9 cellular contexts compared by ENCODE assay signal in the genomic region with DNA sequence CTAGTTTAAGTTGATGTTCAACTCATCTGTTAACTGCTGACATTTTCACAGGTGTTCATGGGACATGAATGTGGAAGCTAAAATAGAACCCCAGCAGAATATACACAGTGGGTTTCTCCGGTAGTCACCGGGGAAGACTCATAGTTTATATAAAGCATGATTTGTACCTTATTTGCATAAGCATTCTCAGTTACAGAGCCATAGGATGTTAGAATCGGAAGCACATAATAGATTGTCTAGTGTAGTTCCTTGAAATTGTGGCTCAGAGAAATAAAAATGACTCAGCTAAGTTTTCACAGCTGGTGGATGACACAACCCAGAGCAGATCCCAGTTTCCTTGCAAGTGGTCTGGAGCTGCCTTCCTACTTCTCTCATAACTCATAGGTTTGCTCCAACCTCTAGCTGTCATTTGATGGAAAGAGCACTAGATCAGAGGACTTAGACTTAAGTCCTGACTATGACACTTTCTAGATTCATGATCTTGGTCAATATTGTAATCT.
A peak's percentile ranks its signal among the peaks of the same experiment; 100 is the strongest.
DNase-seq lines count a peak whose midpoint lies in the region; ATAC-seq, FAIRE-seq and TF ChIP-seq lines count a peak whose summit lies in the region.
"Had no signal": no experiment of that assay in that cellular context is flagged by ENCODE, and none has a peak within 500 bp of the region (broad histone marks: within the 10 kb centered on the region; RNA-seq: fewer than 3 reads in every experiment).

No MANE protein-coding gene starts in this region.

- WGBS in A549 (ENCODE audit: missing lambda C conversion rate), result 57% methylated on average over 3 of the region's 3 CpGs

- no peaks in the 10 kb centered on the region for H3K36me3 ChIP-seq in neutrophil

- no peak for TF ChIP-seq EP300 in A549 (IDR thresholded peaks at IDR 0.05)

- ATAC-seq in A549, result peak; percentile 73 to 86
- ATAC-seq in GM18873 (IDR thresholded peaks at IDR 0.05; ENCODE audit: low FRiP score, unreplicated experiment), result peak; percentile 96
- ATAC-seq in HG03066 (IDR thresholded peaks at IDR 0.05; ENCODE audit: low read depth, unreplicated experiment), result peak; percentile 81
- peak; percentile 91 for ATAC-seq in activated T-helper 17 cell treated with anti-CD3 and anti-CD28 coated beads, Interleukin-2, amount 50 U/mL, for 72 hours (replicated peaks)

- DNase-seq in A549 (ENCODE audit: low read depth in 1 of 2, low spot score in 1 of 2) (peak in 1 of 2 experiments; percentile 49), NCI-H1092 (lab: John Stamatoyannopoulos, UW) (no peak), SHP77 (lab: John Stamatoyannopoulos, UW) (no peak)
- DNase-seq in activated CD4-positive, alpha-beta memory T cell treated with anti-CD3 and anti-CD28 coated beads for 36 hours, result no peak

- no peak overlapping the region for H3K27ac Mint-ChIP-seq in activated T-helper 17 cell treated with anti-CD3 and anti-CD28 coated beads, Interleukin-2, amount 50 U/mL, for 72 hours
- H3K27ac Mint-ChIP-seq in activated CD4-positive, alpha-beta memory T cell treated with anti-CD3 and anti-CD28 coated beads for 36 hours, result no peak overlapping the region
- H3K27ac Mint-ChIP-seq: activated naive CD8-positive, alpha-beta T cell had no signal

- H3K4me1 Mint-ChIP-seq in activated T-helper 17 cell treated with anti-CD3 and anti-CD28 coated beads, Interleukin-2, amount 50 U/mL, for 72 hours, result no peaks in the 10 kb centered on the region
- H3K4me1 Mint-ChIP-seq in activated CD4-positive, alpha-beta memory T cell treated with anti-CD3 and anti-CD28 coated beads for 36 hours (ENCODE audit: low read depth), result no peaks in the 10 kb centered on the region

- CTCF ChIA-PET in A549 (lab: Yijun Ruan, JAX), result no interaction called here
- CTCF ChIA-PET in activated CD4-positive, alpha-beta memory T cell treated with anti-CD3 and anti-CD28 coated beads for 36 hours (lab: Charles Lee), result interaction anchor here (1.1 kb wide), 1 partner anchor 477 kb away, joined by 3 read pairs; no protein-coding TSS in a partner anchor

- TF ChIP-seq POLR2A in A549 (IDR thresholded peaks at IDR 0.05; ENCODE audit: low read length), result no peak

- H3K9me3 Mint-ChIP-seq in activated T-helper 17 cell treated with anti-CD3 and anti-CD28 coated beads, Interleukin-2, amount 50 U/mL, for 72 hours, result no peaks in the 10 kb centered on the region
- H3K9me3 Mint-ChIP-seq in activated CD4-positive, alpha-beta memory T cell treated with anti-CD3 and anti-CD28 coated beads for 36 hours, result no peaks in the 10 kb centered on the region

- no peak overlapping the region for H3K4me2 ChIP-seq in A549

- H3K36me3 Mint-ChIP-seq in activated T-helper 17 cell treated with anti-CD3 and anti-CD28 coated beads, Interleukin-2, amount 50 U/mL, for 72 hours (ENCODE audit: low read depth), result no peaks in the 10 kb centered on the region
- peaks cover 3% of the 10 kb centered on the region for H3K36me3 Mint-ChIP-seq in activated CD4-positive, alpha-beta memory T cell treated with anti-CD3 and anti-CD28 coated beads for 36 hours

- H3K4me3 ChIP-seq in A549 (no peak overlapping the region), neutrophil (ENCODE audit: low read depth in 1 of 2, low read length in 1 of 2) (no peak overlapping the region)

- H3K27me3 Mint-ChIP-seq in activated T-helper 17 cell treated with anti-CD3 and anti-CD28 coated beads, Interleukin-2, amount 50 U/mL, for 72 hours, result no peaks in the 10 kb centered on the region
- H3K27me3 Mint-ChIP-seq in activated CD4-positive, alpha-beta memory T cell treated with anti-CD3 and anti-CD28 coated beads for 36 hours, result no peaks in the 10 kb centered on the region
- H3K27me3 Mint-ChIP-seq: activated naive CD8-positive, alpha-beta T cell had no signal

- no peak for TF ChIP-seq RAD21 in A549 (conservative IDR thresholded peaks at IDR 0.05 in 1 of 2, IDR thresholded peaks at IDR 0.05 in 1 of 2)

- H3K27me3 ChIP-seq in neutrophil, result no peaks in the 10 kb centered on the region

- H3K27ac ChIP-seq in A549 (0 out of 6 replicates have a peak overlapping the region, but pooled peaks of 1 of the 2 experiments have one; percentile 15), neutrophil (peak overlapping the region; percentile 86)

- no peaks in the 10 kb centered on the region for H3K9me3 ChIP-seq in A549
- H3K9me3 ChIP-seq in neutrophil, result no peaks in the 10 kb centered on the region

- H3K4me1 ChIP-seq in A549 (peaks cover 5% of the 10 kb centered on the region; the same call in 1 of the 3 replicates), neutrophil (ENCODE audit: control insufficient read depth in 1 of 2, insufficient read depth in 1 of 2, low read depth in 1 of 2, low read length in 1 of 2) (peaks cover 39 to 49% of the 10 kb centered on the region in 2 experiments)

- intact Hi-C loops in activated CD4-positive, alpha-beta memory T cell treated with anti-CD3 and anti-CD28 coated beads for 36 hours (cut with micrococcal nuclease), result loop anchor here (1.0 kb wide), 1 partner anchor 16 kb away; no protein-coding TSS in a partner anchor

- FAIRE-seq in A549 (lab: Jason Lieb, UNC), result no peak

- POLR2A ChIA-PET in A549 (lab: Yijun Ruan, JAX), result interaction anchor here (0.6 to 1.2 kb wide), 3 partner anchors 47 to 144 kb away, joined by 3 to 5 read pairs (median 4); no protein-coding TSS in a partner anchor
- POLR2A ChIA-PET in activated CD4-positive, alpha-beta memory T cell treated with anti-CD3 and anti-CD28 coated beads for 36 hours (lab: Charles Lee), result no interaction called here

- TF ChIP-seq CTCF in A549 (IDR thresholded peaks at IDR 0.05) (no peak), neutrophil (IDR thresholded peaks at IDR 0.05) (no peak)

- no peak overlapping the region for H3K4me3 Mint-ChIP-seq in activated T-helper 17 cell treated with anti-CD3 and anti-CD28 coated beads, Interleukin-2, amount 50 U/mL, for 72 hours
- no peak overlapping the region for H3K4me3 Mint-ChIP-seq in activated CD4-positive, alpha-beta memory T cell treated with anti-CD3 and anti-CD28 coated beads for 36 hours
- H3K4me3 Mint-ChIP-seq: activated naive CD8-positive, alpha-beta T cell had no signal

TF ChIP-seq in A549, 52 proteins besides CTCF, POLR2A, EP300 and RAD21:
- no peak for TF ChIP-seq HDAC2 (IDR thresholded peaks at IDR 0.05)
- TF ChIP-seq FOSL2 (IDR thresholded peaks at IDR 0.05), result no peak
- TF ChIP-seq FOSL2 (CRISPR knock-in tag; IDR thresholded peaks at IDR 0.05), result peak; percentile 21; the same call in 1 of the 2 replicates
- TF ChIP-seq, protein P1, sequence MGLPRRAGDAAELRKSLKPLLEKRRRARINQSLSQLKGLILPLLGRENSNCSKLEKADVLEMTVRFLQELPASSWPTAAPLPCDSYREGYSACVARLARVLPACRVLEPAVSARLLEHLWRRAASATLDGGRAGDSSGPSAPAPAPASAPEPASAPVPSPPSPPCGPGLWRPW (IDR thresholded peaks at IDR 0.05), result no peak
- TF ChIP-seq, protein P2, sequence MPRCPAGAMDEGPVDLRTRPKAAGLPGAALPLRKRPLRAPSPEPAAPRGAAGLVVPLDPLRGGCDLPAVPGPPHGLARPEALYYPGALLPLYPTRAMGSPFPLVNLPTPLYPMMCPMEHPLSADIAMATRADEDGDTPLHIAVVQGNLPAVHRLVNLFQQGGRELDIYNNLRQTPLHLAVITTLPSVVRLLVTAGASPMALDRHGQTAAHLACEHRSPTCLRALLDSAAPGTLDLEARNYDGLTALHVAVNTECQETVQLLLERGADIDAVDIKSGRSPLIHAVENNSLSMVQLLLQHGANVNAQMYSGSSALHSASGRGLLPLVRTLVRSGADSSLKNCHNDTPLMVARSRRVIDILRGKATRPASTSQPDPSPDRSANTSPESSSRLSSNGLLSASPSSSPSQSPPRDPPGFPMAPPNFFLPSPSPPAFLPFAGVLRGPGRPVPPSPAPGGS (IDR thresholded peaks at IDR 0.05), result no peak
- TF ChIP-seq MAFK (IDR thresholded peaks at IDR 0.05; ENCODE audit: partially characterized antibody), result peak; percentile 27
- TF ChIP-seq, protein P3, sequence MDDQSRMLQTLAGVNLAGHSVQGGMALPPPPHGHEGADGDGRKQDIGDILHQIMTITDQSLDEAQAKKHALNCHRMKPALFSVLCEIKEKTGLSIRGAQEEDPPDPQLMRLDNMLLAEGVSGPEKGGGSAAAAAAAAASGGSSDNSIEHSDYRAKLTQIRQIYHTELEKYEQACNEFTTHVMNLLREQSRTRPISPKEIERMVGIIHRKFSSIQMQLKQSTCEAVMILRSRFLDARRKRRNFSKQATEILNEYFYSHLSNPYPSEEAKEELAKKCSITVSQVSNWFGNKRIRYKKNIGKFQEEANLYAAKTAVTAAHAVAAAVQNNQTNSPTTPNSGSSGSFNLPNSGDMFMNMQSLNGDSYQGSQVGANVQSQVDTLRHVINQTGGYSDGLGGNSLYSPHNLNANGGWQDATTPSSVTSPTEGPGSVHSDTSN (IDR thresholded peaks at IDR 0.05), result no peak
- no peak for TF ChIP-seq HOXB5 (CRISPR knock-in tag; IDR thresholded peaks at IDR 0.05)
- TF ChIP-seq CBX8 (IDR thresholded peaks at IDR 0.05), result no peak
- no peak for TF ChIP-seq TP53 (CRISPR knock-in tag; IDR thresholded peaks at IDR 0.05)
- TF ChIP-seq ESRRA (IDR thresholded peaks at IDR 0.05; ENCODE audit: borderline replicate concordance, low read length), result no peak
- no peak for TF ChIP-seq TFCP2L1 (CRISPR knock-in tag; IDR thresholded peaks at IDR 0.05)
- TF ChIP-seq EHF (CRISPR knock-in tag; IDR thresholded peaks at IDR 0.05), result no peak
- TF ChIP-seq EHMT2 (IDR thresholded peaks at IDR 0.05; ENCODE audit: low read depth), result no peak
- no peak for TF ChIP-seq RCOR1 (IDR thresholded peaks at IDR 0.05; ENCODE audit: low read depth, low read length)
- TF ChIP-seq FOSB (CRISPR knock-in tag; IDR thresholded peaks at IDR 0.05), result no peak
